In the genomic region with DNA sequence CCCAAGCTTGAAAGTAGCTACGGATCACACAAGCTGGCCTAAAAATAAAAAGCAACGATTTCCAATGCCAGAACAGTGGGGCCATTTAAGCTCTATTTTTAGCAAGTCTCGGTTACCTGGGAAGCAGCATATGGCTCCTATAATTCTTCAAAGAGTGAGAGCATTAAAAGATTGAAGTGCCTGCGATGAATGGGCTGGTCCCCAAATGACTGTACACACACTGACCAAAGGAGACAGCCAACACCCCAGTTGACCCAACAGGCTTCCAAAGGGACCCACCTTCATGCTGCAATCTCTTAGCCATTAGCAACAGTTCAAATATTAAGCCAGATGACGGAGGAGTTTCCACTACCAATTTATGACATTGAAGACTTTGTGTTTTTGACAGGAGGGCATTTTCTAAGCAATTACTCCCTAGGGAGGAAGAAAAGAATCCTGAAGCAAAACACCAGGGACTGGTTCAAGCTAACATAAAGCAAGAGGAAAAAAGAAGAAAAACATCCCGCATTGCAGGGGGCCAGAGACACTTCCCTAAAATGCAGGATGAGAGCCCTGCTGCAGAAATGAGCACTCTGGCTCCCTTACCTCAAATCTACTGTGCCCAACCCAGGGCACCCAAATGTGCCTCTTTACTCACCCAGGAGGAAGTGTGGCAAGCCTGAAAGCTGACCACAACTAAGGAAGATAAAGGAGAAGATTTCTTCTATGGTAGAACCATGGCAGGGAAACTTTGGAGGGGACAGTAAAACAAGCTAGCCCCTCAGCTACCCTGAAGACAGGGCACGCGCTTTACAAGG, we compare ENCODE assay signal across 11 cellular contexts. TPM values are rescaled to one million over a fixed set of nuclear protein-coding genes. Genes with fewer than 3 reads are reported as not detected.
DNase-seq lines count a peak whose midpoint lies in the region; ATAC-seq, FAIRE-seq and TF ChIP-seq lines count a peak whose summit lies in the region.
"Had no signal": no experiment of that assay in that cellular context is flagged by ENCODE, and none has a peak within 500 bp of the region (broad histone marks: within the 10 kb centered on the region; RNA-seq: fewer than 3 reads in every experiment).

No MANE protein-coding gene starts in this region.

- ATAC-seq in left lung (peak; percentile 42), HG03342 (IDR thresholded peaks at IDR 0.05; ENCODE audit: unreplicated experiment) (no peak)
- ATAC-seq: gastrocnemius medialis had no signal

- peaks cover 85% of the 10 kb centered on the region for H3K79me2 ChIP-seq in SU-DHL-6 (ENCODE audit: insufficient read depth, low read length)

- H3K9me2 ChIP-seq in SU-DHL-6 (replicated peaks; ENCODE audit: insufficient read depth, low read length), result no peaks in the 10 kb centered on the region

- intact Hi-C loops in left lung (cut with DNase I), result no loop called here

- TF ChIP-seq CTCF in SU-DHL-6 (IDR thresholded peaks at IDR 0.05; ENCODE audit: insufficient read depth, low read length, poor library complexity, severe bottlenecking), result no peak
- no peak for TF ChIP-seq CTCF in left lung (IDR thresholded peaks at IDR 0.05)

- FAIRE-seq in GM18507 (lab: Jason Lieb, UNC), result peak; percentile 69

- peaks cover 49% of the 10 kb centered on the region for H3F3A ChIP-seq in SU-DHL-6 (ENCODE audit: insufficient read depth)

- H3K4me3 ChIP-seq in SU-DHL-6 (ENCODE audit: insufficient read depth, low read length, poor library complexity, severe bottlenecking) (peak overlapping the region; percentile 20), left lung (no peak overlapping the region)
- H3K4me3 ChIP-seq in effector memory CD4-positive, alpha-beta T cell (ENCODE audit: insufficient read depth, low read depth, low read length, poor library complexity, severe bottlenecking), result no peak overlapping the region
- H3K4me3 ChIP-seq: gastrocnemius medialis had no signal

- peak overlapping the region; percentile 57 for H3K9ac ChIP-seq in SU-DHL-6 (ENCODE audit: low read length)

- H3K36me3 ChIP-seq in SU-DHL-6 (ENCODE audit: low read length), result no peaks in the 10 kb centered on the region
- no peaks in the 10 kb centered on the region for H3K36me3 ChIP-seq in left lung
- H3K36me3 ChIP-seq in effector memory CD4-positive, alpha-beta T cell (ENCODE audit: control insufficient read depth, insufficient read depth, low read length), result no peaks in the 10 kb centered on the region
- H3K36me3 ChIP-seq: gastrocnemius medialis had no signal

- H3K27me3 ChIP-seq in SU-DHL-6 (ENCODE audit: low read length) (no peaks in the 10 kb centered on the region), left lung (no peaks in the 10 kb centered on the region)
- H3K27me3 ChIP-seq in effector memory CD4-positive, alpha-beta T cell (replicated peaks; ENCODE audit: control insufficient read depth, insufficient read depth, low read length, poor library complexity, severe bottlenecking), result no peaks in the 10 kb centered on the region
- H3K27me3 ChIP-seq: gastrocnemius medialis had no signal

- DNase-seq in AML-193 (lab: John Stamatoyannopoulos, UW), result peak; percentile 83 to 89
- no peak for DNase-seq in GM18507 (ENCODE audit: extremely low spot score, insufficient read length, low read depth)
- no peak for DNase-seq in left lung
- no peak for DNase-seq in GM03348 (ENCODE audit: low spot score)
- no peak for DNase-seq in cerebellar nuclear complex (lab: John Stamatoyannopoulos, UW)
- DNase-seq in effector memory CD4-positive, alpha-beta T cell, result no peak
- DNase-seq: COR-L47, NCI-H1417 treated with DMSO at 0.1 percent for 48 hours had no signal

- H3K27ac ChIP-seq in SU-DHL-6 (ENCODE audit: low read depth, low read length) (peak overlapping the region; percentile 98), left lung (peak overlapping the region in 1 of 2 donors; percentile 70)
- H3K27ac ChIP-seq in effector memory CD4-positive, alpha-beta T cell (ENCODE audit: insufficient read depth, low read length, poor library complexity, severe bottlenecking), result no peak overlapping the region
- H3K27ac ChIP-seq: gastrocnemius medialis had no signal

- no peaks in the 10 kb centered on the region for H4K20me1 ChIP-seq in SU-DHL-6 (ENCODE audit: low read depth, low read length)

- H3K9me3 ChIP-seq in SU-DHL-6 (ENCODE audit: insufficient read depth, low read length), result no peaks in the 10 kb centered on the region
- no peaks in the 10 kb centered on the region for H3K9me3 ChIP-seq in left lung
- H3K9me3 ChIP-seq in effector memory CD4-positive, alpha-beta T cell (ENCODE audit: control insufficient read depth, low read length), result no peaks in the 10 kb centered on the region
- H3K9me3 ChIP-seq: gastrocnemius medialis had no signal

- peak overlapping the region; percentile 92 for H3K4me2 ChIP-seq in SU-DHL-6 (ENCODE audit: low read depth, low read length, poor library complexity, severe bottlenecking)

- peaks cover 0 to 75% of the 10 kb centered on the region in 2 donors for H3K4me1 ChIP-seq in left lung
- H3K4me1 ChIP-seq in effector memory CD4-positive, alpha-beta T cell (ENCODE audit: control insufficient read depth, insufficient read depth, low read length, poor library complexity, severe bottlenecking), result peaks cover 6% of the 10 kb centered on the region
- H3K4me1 ChIP-seq: gastrocnemius medialis had no signal

- H2AFZ ChIP-seq in SU-DHL-6 (ENCODE audit: low read depth, low read length, severe bottlenecking), result no peak overlapping the region

RNA-seq across cellular contexts. Expression of gene SH3KBP1, which starts 21.6 kb away (rescaled TPM):
- 10 to 100 TPM; 46.4 to 47.3 TPM for total RNA-seq in left lung

Comparison
In these comparisons a context has a peak if more than half of its experiments do, and no peak if none do; other contexts are left out.
1. DNase-seq: peak in AML-193 (2 of 2); none in GM18507 (single experiment), left lung (0 of 2), GM03348 (single experiment), cerebellar nuclear complex (0 of 2) and effector memory CD4-positive, alpha-beta T cell (0 of 3).